Comparison of ENCODE assay signal across 14 cellular contexts in genomic region chr7:92643821-92644220, GRCh38. TPM values are rescaled to one million over a fixed set of nuclear protein-coding genes. Genes with fewer than 3 reads are reported as not detected.
A peak's percentile ranks its signal among the peaks of the same experiment; 100 is the strongest.
DNase-seq lines count a peak whose midpoint lies in the region; ATAC-seq and TF ChIP-seq lines count a peak whose summit lies in the region.
"Had no signal": no experiment of that assay in that cellular context is flagged by ENCODE, and none has a peak within 500 bp of the region (broad histone marks: within the 10 kb centered on the region; RNA-seq: fewer than 3 reads in every experiment).

No MANE protein-coding gene starts in this region.

- DNase-seq in activated naive CD4-positive, alpha-beta T cell treated with Interleukin-2 at 50 U/mL for 16 hours = no peak
- DNase-seq in WTC11 (ENCODE audit: low spot score) = no peak
- DNase-seq in fibroblast of the aortic adventitia (ENCODE audit: low read depth) = peak; percentile 48
- DNase-seq in substantia nigra (lab: John Stamatoyannopoulos, UW) = no peak
- DNase-seq in EL = no peak
- DNase-seq in HUDEP-2 (lab: John Stamatoyannopoulos, UW; ENCODE audit: unreplicated experiment in 76 of 76) = no peak
- DNase-seq: GF-D8; GOT3; NCI-H1436 treated with DMSO at 0.1 percent for 48 hours; stimulated activated naive CD8-positive, alpha-beta T cell treated with anti-CD3 and anti-CD28 coated beads, Interleukin-15, amount 100 ng/mL, for 72 hours; SW 1271 had no signal

- TF ChIP-seq CTCF in WTC11 (IDR thresholded peaks at IDR 0.05) (no peak), fibroblast of the aortic adventitia (IDR thresholded peaks at IDR 0.05; ENCODE audit: insufficient read depth, low read length) (no peak)

- H3K4me3 ChIP-seq in fibroblast of the aortic adventitia (ENCODE audit: low read depth, low read length) = no peak overlapping the region

- peaks cover 10% of the 10 kb centered on the region for H3K9me3 Mint-ChIP-seq in activated naive CD4-positive, alpha-beta T cell treated with anti-CD3 and anti-CD28 coated beads, Interleukin-2, amount 50 U/mL, for 24 hours
- no peaks in the 10 kb centered on the region for H3K9me3 Mint-ChIP-seq in WTC11
- H3K9me3 Mint-ChIP-seq: dendritic cell treated with granulocyte-macrophage colony-stimulating factor and Interleukin-4, amounts not matched to agents 40 ng/mL and 50 ng/mL, for 4 days; stimulated activated naive CD8-positive, alpha-beta T cell treated with anti-CD3 and anti-CD28 coated beads, Interleukin-15, amount 100 ng/mL, for 72 hours had no signal

- POLR2A ChIA-PET in WTC11 (lab: Charles Lee) = interaction anchor here (0.6 kb wide), 1 partner anchor 11 kb away, joined by 4 read pairs; no protein-coding TSS in a partner anchor

- peak overlapping the region; percentile 89 for H3K27ac ChIP-seq in substantia nigra (ENCODE audit: low read depth, low read length, poor library complexity, severe bottlenecking)

- H3K36me3 Mint-ChIP-seq in activated naive CD4-positive, alpha-beta T cell treated with anti-CD3 and anti-CD28 coated beads, Interleukin-2, amount 50 U/mL, for 24 hours = peaks cover 43% of the 10 kb centered on the region
- H3K36me3 Mint-ChIP-seq in WTC11 = no peaks in the 10 kb centered on the region

- CTCF ChIA-PET in WTC11 (lab: Charles Lee) = no interaction called here

- peak overlapping the region; percentile 96 for H3K27ac Mint-ChIP-seq in activated naive CD4-positive, alpha-beta T cell treated with anti-CD3 and anti-CD28 coated beads, Interleukin-2, amount 50 U/mL, for 24 hours
- peak overlapping the region; percentile 17; the same call in 1 of the 2 replicates for H3K27ac Mint-ChIP-seq in WTC11
- H3K27ac Mint-ChIP-seq: dendritic cell treated with granulocyte-macrophage colony-stimulating factor and Interleukin-4, amounts not matched to agents 40 ng/mL and 50 ng/mL, for 4 days had no signal

- ATAC-seq in WTC11 (no peak), GM21529 (IDR thresholded peaks at IDR 0.05; ENCODE audit: unreplicated experiment) (no peak)
- ATAC-seq: stimulated activated naive CD8-positive, alpha-beta T cell treated with anti-CD3 and anti-CD28 coated beads, Interleukin-15, amount 100 ng/mL, for 72 hours had no signal

- H3K4me3 Mint-ChIP-seq in activated naive CD4-positive, alpha-beta T cell treated with anti-CD3 and anti-CD28 coated beads, Interleukin-2, amount 50 U/mL, for 24 hours = no peak overlapping the region
- H3K4me3 Mint-ChIP-seq in WTC11 = no peak overlapping the region
- H3K4me3 Mint-ChIP-seq: dendritic cell treated with granulocyte-macrophage colony-stimulating factor and Interleukin-4, amounts not matched to agents 40 ng/mL and 50 ng/mL, for 4 days had no signal

- no peaks in the 10 kb centered on the region for H3K27me3 Mint-ChIP-seq in activated naive CD4-positive, alpha-beta T cell treated with anti-CD3 and anti-CD28 coated beads, Interleukin-2, amount 50 U/mL, for 24 hours
- H3K27me3 Mint-ChIP-seq in WTC11 (ENCODE audit: low read depth) = no peaks in the 10 kb centered on the region
- H3K27me3 Mint-ChIP-seq: dendritic cell treated with granulocyte-macrophage colony-stimulating factor and Interleukin-4, amounts not matched to agents 40 ng/mL and 50 ng/mL, for 4 days; stimulated activated naive CD8-positive, alpha-beta T cell treated with anti-CD3 and anti-CD28 coated beads, Interleukin-15, amount 100 ng/mL, for 72 hours had no signal

- peaks cover 97% of the 10 kb centered on the region for H3K4me1 Mint-ChIP-seq in activated naive CD4-positive, alpha-beta T cell treated with anti-CD3 and anti-CD28 coated beads, Interleukin-2, amount 50 U/mL, for 24 hours
- peaks cover 9% of the 10 kb centered on the region for H3K4me1 Mint-ChIP-seq in WTC11

TF ChIP-seq in WTC11, 78 proteins besides CTCF, POLR2A, EP300 and RAD21:
- TF ChIP-seq ETV6 (CRISPR knock-in tag; IDR thresholded peaks at IDR 0.05) = no peak
- TF ChIP-seq CREB1 (CRISPR knock-in tag; IDR thresholded peaks at IDR 0.05) = no peak
- no peak for TF ChIP-seq KAT7 (CRISPR knock-in tag; IDR thresholded peaks at IDR 0.05; ENCODE audit: borderline replicate concordance)
- TF ChIP-seq ATF3 (CRISPR knock-in tag; conservative IDR thresholded peaks at IDR 0.05) = no peak
- no peak for TF ChIP-seq FOXP1 (CRISPR knock-in tag; IDR thresholded peaks at IDR 0.05; ENCODE audit: borderline replicate concordance)
- TF ChIP-seq GABPB1 (CRISPR knock-in tag; IDR thresholded peaks at IDR 0.05) = no peak
- TF ChIP-seq GRHL2 (CRISPR knock-in tag; IDR thresholded peaks at IDR 0.05; ENCODE audit: insufficient replicate concordance, severe bottlenecking) = no peak
- TF ChIP-seq PRDM15 (CRISPR knock-in tag; IDR thresholded peaks at IDR 0.05) = no peak
- TF ChIP-seq ZNF423 (CRISPR knock-in tag; IDR thresholded peaks at IDR 0.05) = no peak
- TF ChIP-seq CREM (CRISPR knock-in tag; IDR thresholded peaks at IDR 0.05) = no peak
TF ChIP-seq in WTC11: peak in this region for 0.

RNA-seq across cellular contexts. Expression of gene FAM133B, which starts 53.6 kb away (rescaled TPM):
- total RNA-seq in WTC11 (2021) = 32.2 to 34.9 TPM (median 32.5 TPM) in 3 replicates
- total RNA-seq in fibroblast of the aortic adventitia (ENCODE audit: low replicate concordance) = 20.0 and 31.6 TPM in 2 replicates
